11 cellular contexts compared by ENCODE assay signal in genomic region chrX:155857561-155857960, GRCh38. TPM values are rescaled to one million over a fixed set of nuclear protein-coding genes. Genes with fewer than 3 reads are reported as not detected.
DNase-seq lines count a peak whose midpoint lies in the region; ATAC-seq, FAIRE-seq and TF ChIP-seq lines count a peak whose summit lies in the region.
"Had no signal": no experiment of that assay in that cellular context is flagged by ENCODE, and none has a peak within 500 bp of the region (broad histone marks: within the 10 kb centered on the region; RNA-seq: fewer than 3 reads in every experiment).

No MANE protein-coding gene starts in this region.

- DNase-seq in COLO668 (lab: John Stamatoyannopoulos, UW; ENCODE audit: unreplicated experiment) (peak; percentile 6), H7 (peak; percentile 23), RCC 7860 (ENCODE audit: low spot score) (no peak), fibroblast of the aortic adventitia (ENCODE audit: low read depth) (peak; percentile 18), putamen (ENCODE audit: low spot score) (no peak), tibial nerve (ENCODE audit: low spot score in 2 of 2) (no peak)
- no peak for DNase-seq in activated CD4-positive, alpha-beta T cell treated with anti-CD3 and anti-CD28 coated beads for 48 hours
- DNase-seq in activated naive CD8-positive, alpha-beta T cell treated with anti-CD3 and anti-CD28 coated beads, Interleukin-2, amount 50 U/mL, for 24 hours = no peak
- DNase-seq: activated CD8-positive, alpha-beta memory T cell treated with anti-CD3 and anti-CD28 coated beads, Interleukin-2, amount 50 U/mL, for 48 hours had no signal

- no peak overlapping the region for H3K27ac ChIP-seq in tibial nerve

- H3K27me3 Mint-ChIP-seq in activated naive CD8-positive, alpha-beta T cell treated with anti-CD3 and anti-CD28 coated beads, Interleukin-2, amount 50 U/mL, for 24 hours = peaks cover 15% of the 10 kb centered on the region
- H3K27me3 Mint-ChIP-seq: dendritic cell treated with granulocyte-macrophage colony-stimulating factor and Interleukin-4, amounts not matched to agents 40 ng/mL and 50 ng/mL, for 4 days had no signal

- no peaks in the 10 kb centered on the region for H3K9me3 ChIP-seq in tibial nerve

- no peaks in the 10 kb centered on the region for H3K9me3 Mint-ChIP-seq in activated naive CD8-positive, alpha-beta T cell treated with anti-CD3 and anti-CD28 coated beads, Interleukin-2, amount 50 U/mL, for 24 hours
- H3K9me3 Mint-ChIP-seq: dendritic cell treated with granulocyte-macrophage colony-stimulating factor and Interleukin-4, amounts not matched to agents 40 ng/mL and 50 ng/mL, for 4 days had no signal

- no peaks in the 10 kb centered on the region for H3K36me3 ChIP-seq in H7 (replicated peaks; ENCODE audit: control insufficient read depth, insufficient read depth, low read length)
- H3K36me3 ChIP-seq in tibial nerve = no peaks in the 10 kb centered on the region

- TF ChIP-seq EP300 in tibial nerve (IDR thresholded peaks at IDR 0.05) = no peak

- H3K36me3 Mint-ChIP-seq in activated naive CD8-positive, alpha-beta T cell treated with anti-CD3 and anti-CD28 coated beads, Interleukin-2, amount 50 U/mL, for 24 hours (ENCODE audit: low read depth) = no peaks in the 10 kb centered on the region

- H3K27ac Mint-ChIP-seq in activated naive CD8-positive, alpha-beta T cell treated with anti-CD3 and anti-CD28 coated beads, Interleukin-2, amount 50 U/mL, for 24 hours = no peak overlapping the region
- H3K27ac Mint-ChIP-seq: dendritic cell treated with granulocyte-macrophage colony-stimulating factor and Interleukin-4, amounts not matched to agents 40 ng/mL and 50 ng/mL, for 4 days had no signal

- ATAC-seq in activated naive CD8-positive, alpha-beta T cell treated with anti-CD3 and anti-CD28 coated beads, Interleukin-2, amount 50 U/mL, for 24 hours = no peak

- H3K4me1 ChIP-seq in tibial nerve = no peaks in the 10 kb centered on the region

- TF ChIP-seq CTCF in fibroblast of the aortic adventitia (IDR thresholded peaks at IDR 0.05; ENCODE audit: insufficient read depth, low read length) (peak; percentile 31), tibial nerve (IDR thresholded peaks at IDR 0.05) (no peak)

- H3K27me3 ChIP-seq in H7 (ENCODE audit: control insufficient read depth, insufficient read depth, low read length) = no peaks in the 10 kb centered on the region
- no peaks in the 10 kb centered on the region for H3K27me3 ChIP-seq in tibial nerve

- no peaks in the 10 kb centered on the region for H3K4me1 Mint-ChIP-seq in activated naive CD8-positive, alpha-beta T cell treated with anti-CD3 and anti-CD28 coated beads, Interleukin-2, amount 50 U/mL, for 24 hours

- 9 to 13% methylated on average over 1 of the region's 1 CpG for WGBS in tibial nerve, 2 donors

- TF ChIP-seq POLR2A in tibial nerve (IDR thresholded peaks at IDR 0.05) = no peak

- no peak overlapping the region for H3K4me3 Mint-ChIP-seq in activated naive CD8-positive, alpha-beta T cell treated with anti-CD3 and anti-CD28 coated beads, Interleukin-2, amount 50 U/mL, for 24 hours
- H3K4me3 Mint-ChIP-seq: dendritic cell treated with granulocyte-macrophage colony-stimulating factor and Interleukin-4, amounts not matched to agents 40 ng/mL and 50 ng/mL, for 4 days had no signal

- H3K4me3 ChIP-seq in H7 (ENCODE audit: insufficient read depth, low read depth, low read length) (no peak overlapping the region), fibroblast of the aortic adventitia (ENCODE audit: low read depth, low read length) (no peak overlapping the region), tibial nerve (no peak overlapping the region)
- H3K4me3 ChIP-seq: smooth muscle cell had no signal

- FAIRE-seq in RCC 7860 (lab: Jason Lieb, UNC) = peak; percentile 50

RNA-seq across cellular contexts. Expression of gene VAMP7, which starts 23.6 kb away (rescaled TPM):
- 25.2 and 32.1 TPM in 2 replicates for total RNA-seq in H7 (2014; rRNA removed; shearing (Covaris generic))
- total RNA-seq in fibroblast of the aortic adventitia (ENCODE audit: low replicate concordance) (44.9 and 54.5 TPM in 2 replicates), tibial nerve (10 to 100 TPM; 24.9 to 32.1 (median 25.5) TPM)

Comparison
In these comparisons a context has a peak if more than half of its experiments do, and no peak if none do; other contexts are left out.
1. DNase-seq: peak in COLO668 (single experiment), H7 (single experiment) and fibroblast of the aortic adventitia (single experiment); none in RCC 7860 (single experiment), putamen (single experiment), tibial nerve (0 of 2), activated CD4-positive, alpha-beta T cell treated with anti-CD3 and anti-CD28 coated beads for 48 hours (single experiment) and activated naive CD8-positive, alpha-beta T cell treated with anti-CD3 and anti-CD28 coated beads, Interleukin-2, amount 50 U/mL, for 24 hours (single experiment).